ENCODE assay signal across 8 cellular contexts in the genomic region with DNA sequence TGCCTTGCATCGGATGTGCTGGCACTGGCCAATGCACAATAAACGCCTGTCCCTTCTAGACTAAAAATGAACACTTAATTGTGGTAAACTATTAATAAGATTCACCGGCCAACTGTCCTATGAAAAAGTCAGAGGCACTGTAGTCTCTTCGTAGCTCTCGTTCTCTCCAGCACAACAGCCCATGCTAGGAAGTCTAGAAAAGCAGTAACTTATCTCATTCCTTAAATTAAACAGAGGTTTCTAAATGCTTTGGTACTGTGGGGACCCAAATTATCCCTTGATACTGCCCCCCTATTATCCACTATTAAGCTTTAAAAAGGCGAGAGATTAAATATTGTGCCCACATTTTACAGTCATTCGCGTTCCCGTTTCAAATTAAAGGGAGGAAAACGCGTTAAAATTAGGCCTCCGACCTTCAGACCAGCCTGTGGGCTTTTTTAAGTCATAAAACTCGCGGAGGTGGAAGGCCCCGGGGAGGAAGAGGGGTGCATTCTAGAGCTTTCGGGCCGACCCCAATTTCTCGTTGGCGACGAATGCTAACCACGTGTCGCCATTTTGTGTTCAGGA.
DNase-seq lines count a peak whose midpoint lies in the region; ATAC-seq and TF ChIP-seq lines count a peak whose summit lies in the region.

No MANE protein-coding gene starts in this region.

- H3K9me3 Mint-ChIP-seq in dendritic cell treated with granulocyte-macrophage colony-stimulating factor and Interleukin-4, amounts not matched to agents 40 ng/mL and 50 ng/mL, for 4 days = no peaks in the 10 kb centered on the region
- no peaks in the 10 kb centered on the region for H3K9me3 Mint-ChIP-seq in nephron progenitor cell

- peaks cover 50% of the 10 kb centered on the region for H3K4me1 Mint-ChIP-seq in dendritic cell treated with granulocyte-macrophage colony-stimulating factor and Interleukin-4, amounts not matched to agents 40 ng/mL and 50 ng/mL, for 4 days (ENCODE audit: low read depth)
- peaks cover 57% of the 10 kb centered on the region for H3K4me1 Mint-ChIP-seq in nephron progenitor cell

- intact Hi-C loops in dendritic cell treated with granulocyte-macrophage colony-stimulating factor and Interleukin-4, amounts not matched to agents 40 ng/mL and 50 ng/mL, for 4 days (cut with micrococcal nuclease) = loop anchor here (1.0 to 2.0 kb wide), 2 partner anchors 57 to 171 kb away; a partner anchor contains a TSS

- no peak for TF ChIP-seq CTCF in nephron progenitor cell (IDR thresholded peaks at IDR 0.05)

- peaks cover 62% of the 10 kb centered on the region for H3K36me3 Mint-ChIP-seq in dendritic cell treated with granulocyte-macrophage colony-stimulating factor and Interleukin-4, amounts not matched to agents 40 ng/mL and 50 ng/mL, for 4 days (ENCODE audit: low read depth)
- peaks cover 50% of the 10 kb centered on the region for H3K36me3 Mint-ChIP-seq in nephron progenitor cell (ENCODE audit: low read depth)

- peaks cover 22% of the 10 kb centered on the region for H3K36me3 ChIP-seq in ES-I3 (ENCODE audit: insufficient read depth, low read length)

- peak overlapping the region; percentile 95 for H3K4me3 Mint-ChIP-seq in dendritic cell treated with granulocyte-macrophage colony-stimulating factor and Interleukin-4, amounts not matched to agents 40 ng/mL and 50 ng/mL, for 4 days
- peak overlapping the region; percentile 98 for H3K4me3 Mint-ChIP-seq in nephron progenitor cell

- no peaks in the 10 kb centered on the region; the same call in 1 of the 2 replicates for H3K9me3 ChIP-seq in ES-I3 (ENCODE audit: control insufficient read depth, insufficient read depth, low read length)

- H3K9ac ChIP-seq in ES-I3 (ENCODE audit: low read depth, low read length) = peak overlapping the region; percentile 100

- DNase-seq in NCI-H69 (lab: John Stamatoyannopoulos, UW) = peak; percentile 19
- DNase-seq in nephron progenitor cell = no peak
- DNase-seq in MV-4-11 (lab: John Stamatoyannopoulos, UW) = no peak
- DNase-seq in NK-92 treated with Interleukin-12 subunit alpha and Interleukin-12 subunit beta, amount 100 ng/mL, for 24 hours (lab: John Stamatoyannopoulos, UW) = no peak
- DNase-seq in NCI-H2081 (lab: John Stamatoyannopoulos, UW) = no peak

- H3K4me1 ChIP-seq in ES-I3 (ENCODE audit: insufficient read depth, low read length) = peaks cover 25% of the 10 kb centered on the region

- peak overlapping the region; percentile 99 for H3K27ac Mint-ChIP-seq in dendritic cell treated with granulocyte-macrophage colony-stimulating factor and Interleukin-4, amounts not matched to agents 40 ng/mL and 50 ng/mL, for 4 days
- peak overlapping the region; percentile 100 for H3K27ac Mint-ChIP-seq in nephron progenitor cell

- H3K27me3 Mint-ChIP-seq in dendritic cell treated with granulocyte-macrophage colony-stimulating factor and Interleukin-4, amounts not matched to agents 40 ng/mL and 50 ng/mL, for 4 days = no peaks in the 10 kb centered on the region
- H3K27me3 Mint-ChIP-seq in nephron progenitor cell (ENCODE audit: low read depth, poor library complexity) = peaks cover 4% of the 10 kb centered on the region

- ATAC-seq in GM18858 (IDR thresholded peaks at IDR 0.05; ENCODE audit: unreplicated experiment) = no peak
